ENCODE assay signal across 8 cellular contexts in genomic region chr14:75125617-75126016, GRCh38. TPM values are rescaled to one million over a fixed set of nuclear protein-coding genes. Genes with fewer than 3 reads are reported as not detected.
A peak's percentile ranks its signal among the peaks of the same experiment; 100 is the strongest.
DNase-seq lines count a peak whose midpoint lies in the region; TF ChIP-seq lines count a peak whose summit lies in the region.

No MANE protein-coding gene starts in this region.

- H3K4me1 ChIP-seq in DOHH2 (ENCODE audit: control insufficient read depth, low read length) (peaks cover 43% of the 10 kb centered on the region), duodenal mucosa (ENCODE audit: control insufficient read depth in 1 of 2, insufficient read depth in 2 of 2, low read length in 2 of 2) (peaks cover 23 to 24% of the 10 kb centered on the region in 2 donors), neutrophil (ENCODE audit: control insufficient read depth in 1 of 2, insufficient read depth in 1 of 2, low read depth in 1 of 2, low read length in 1 of 2) (peaks cover 60 to 66% of the 10 kb centered on the region in 2 experiments)

- H3K79me2 ChIP-seq in DOHH2 (ENCODE audit: control insufficient read depth, low read length): peaks cover 70% of the 10 kb centered on the region

- peak overlapping the region; percentile 83 to 98 for H3K9ac ChIP-seq in duodenal mucosa (ENCODE audit: low read depth in 1 of 2, low read length in 2 of 2)

- H4K20me1 ChIP-seq in DOHH2 (ENCODE audit: control insufficient read depth, insufficient read depth, low read depth, low read length): peaks cover 4% of the 10 kb centered on the region; the same call in 1 of the 2 replicates

- TF ChIP-seq CTCF in DOHH2 (IDR thresholded peaks at IDR 0.05; ENCODE audit: low read depth, low read length, poor library complexity, severe bottlenecking) (no peak), neutrophil (IDR thresholded peaks at IDR 0.05) (no peak)

- H3K27me3 ChIP-seq in DOHH2 (ENCODE audit: control insufficient read depth, low read length) (no peaks in the 10 kb centered on the region), duodenal mucosa (ENCODE audit: control insufficient read depth in 1 of 2, insufficient read depth in 2 of 2, low read length in 2 of 2) (no peaks in the 10 kb centered on the region), neutrophil (no peaks in the 10 kb centered on the region)

- H3F3A ChIP-seq in DOHH2 (ENCODE audit: control insufficient read depth, insufficient read depth): peaks cover 11% of the 10 kb centered on the region

- H3K9me3 ChIP-seq in DOHH2 (ENCODE audit: control insufficient read depth, insufficient read depth, low read length): no peaks in the 10 kb centered on the region
- no peaks in the 10 kb centered on the region for H3K9me3 ChIP-seq in duodenal mucosa (ENCODE audit: control insufficient read depth in 1 of 2, low read length in 2 of 2)
- no peaks in the 10 kb centered on the region for H3K9me3 ChIP-seq in neutrophil

- H3K9me2 ChIP-seq in DOHH2 (replicated peaks; ENCODE audit: control insufficient read depth, low read length): no peaks in the 10 kb centered on the region

- H3K27ac ChIP-seq in DOHH2 (ENCODE audit: low read depth, low read length) (no peak overlapping the region), duodenal mucosa (ENCODE audit: low read depth, low read length) (no peak overlapping the region), neutrophil (peak overlapping the region; percentile 97)

- DNase-seq in NCI-H226 (peak; percentile 19), amygdala (lab: John Stamatoyannopoulos, UW) (no peak), HT-29 (ENCODE audit: low spot score) (no peak), DMS114 treated with DMSO at 0.1 percent for 48 hours (lab: John Stamatoyannopoulos, UW; ENCODE audit: unreplicated experiment) (no peak)
- no peak for DNase-seq in central memory CD4-positive, alpha-beta T cell

- peaks cover 65% of the 10 kb centered on the region for H3K36me3 ChIP-seq in DOHH2 (ENCODE audit: control insufficient read depth, low read length)
- no peaks in the 10 kb centered on the region for H3K36me3 ChIP-seq in duodenal mucosa (ENCODE audit: control insufficient read depth in 1 of 2, insufficient read depth in 2 of 2, low read length in 2 of 2)
- H3K36me3 ChIP-seq in neutrophil: no peaks in the 10 kb centered on the region

- peak overlapping the region; percentile 90 for H3K4me2 ChIP-seq in DOHH2 (ENCODE audit: low read length)

- H3K4me3 ChIP-seq in DOHH2 (ENCODE audit: low read length): peak overlapping the region; percentile 99
- H3K4me3 ChIP-seq in duodenal mucosa (ENCODE audit: low read depth in 1 of 2, low read length in 2 of 2): peak overlapping the region; percentile 82 to 89
- peak overlapping the region; percentile 57 to 83 for H3K4me3 ChIP-seq in neutrophil (ENCODE audit: low read depth in 1 of 2, low read length in 1 of 2)

RNA-seq across cellular contexts. Expression of gene NEK9, which starts 1.2 kb away (rescaled TPM):
- total RNA-seq in HT-29 (2014; rRNA removed; shearing (Covaris generic)): 24.7 and 45.7 TPM in 2 replicates

RNA-seq across cellular contexts. Expression of gene TMED10, which starts 50.8 kb away (rescaled TPM):
- 136 and 148 TPM in 2 replicates for total RNA-seq in HT-29 (2014; rRNA removed; shearing (Covaris generic))

RNA-seq across cellular contexts. Expression of gene ZC2HC1C, which starts 56.2 kb away (rescaled TPM):
- total RNA-seq in HT-29 (2014; rRNA removed; shearing (Covaris generic)): 1.6 and 4.1 TPM in 2 replicates
